21 cellular contexts compared by ENCODE assay signal in genomic region chr4:98352940-98353339, GRCh38.
A peak's percentile ranks its signal among the peaks of the same experiment; 100 is the strongest.
DNase-seq lines count a peak whose midpoint lies in the region; ATAC-seq and TF ChIP-seq lines count a peak whose summit lies in the region.
"Had no signal": no experiment of that assay in that cellular context is flagged by ENCODE, and none has a peak within 500 bp of the region (broad histone marks: within the 10 kb centered on the region; RNA-seq: fewer than 3 reads in every experiment).

No MANE protein-coding gene starts in this region.

- peak overlapping the region in 5 of 6 donors; percentile 5 to 60 (median 17) for H3K27ac Mint-ChIP-seq in immature natural killer cell
- H3K27ac Mint-ChIP-seq: activated CD4-positive, alpha-beta memory T cell treated with anti-CD3 and anti-CD28 coated beads for 36 hours; activated naive CD4-positive, alpha-beta T cell treated with anti-CD3 and anti-CD28 coated beads, Interleukin-2, amount 10 ng/mL, durations not matched to agents 7 days and 5 days had no signal

- peak overlapping the region in 4 of 5 donors; percentile 1 to 62 (median 41) for H3K4me3 Mint-ChIP-seq in immature natural killer cell
- H3K4me3 Mint-ChIP-seq: activated CD4-positive, alpha-beta memory T cell treated with anti-CD3 and anti-CD28 coated beads for 36 hours; activated naive CD4-positive, alpha-beta T cell treated with anti-CD3 and anti-CD28 coated beads, Interleukin-2, amount 10 ng/mL, durations not matched to agents 7 days and 5 days; activated T-cell treated with anti-CD3 and anti-CD28 coated beads, Interleukin-2, amount 50 U/mL, for 4 hours had no signal

- intact Hi-C loops in colonic mucosa (cut with DNase I) (no loop called here), ascending aorta (cut with DNase I) (no loop called here)

- no peak for TF ChIP-seq CTCF in colonic mucosa (IDR thresholded peaks at IDR 0.05)
- no peak for TF ChIP-seq CTCF in ascending aorta (IDR thresholded peaks at IDR 0.05)

- DNase-seq in immature natural killer cell (no peak), colonic mucosa (no peak), NCI-H2196 (lab: John Stamatoyannopoulos, UW; ENCODE audit: unreplicated experiment) (no peak), ascending aorta (ENCODE audit: low spot score in 2 of 2) (no peak)
- DNase-seq: activated CD4-positive, alpha-beta memory T cell treated with anti-CD3 and anti-CD28 coated beads for 36 hours; activated naive CD4-positive, alpha-beta T cell treated with anti-CD3 and anti-CD28 coated beads, Interleukin-2, amount 10 ng/mL, durations not matched to agents 7 days and 5 days; activated T-cell treated with anti-CD3 and anti-CD28 coated beads, Interleukin-2, amount 50 U/mL, for 4 hours; aorta; DMS79 treated with DMSO at 0.1 percent for 48 hours; head of caudate nucleus; NCI-H1436 treated with DMSO at 0.1 percent for 48 hours; NCI-H2171 treated with DMSO at 0.1 percent for 48 hours; SK-N-SH; stimulated activated CD4-positive, alpha-beta T cell treated with anti-CD3 and anti-CD28 coated beads, Interleukin-2, amount 100 ng/mL, for 48 hours; substantia nigra had no signal

- H3K27ac ChIP-seq in colonic mucosa (no peak overlapping the region), ascending aorta (no peak overlapping the region)

- peaks cover 4 to 19% (median 6%) of the 10 kb centered on the region in 3 donors for H3K36me3 Mint-ChIP-seq in immature natural killer cell

- H3K27me3 Mint-ChIP-seq in immature natural killer cell (ENCODE audit: low read depth in 3 of 3), result peaks cover 0 to 3% (median 0%) of the 10 kb centered on the region in 3 donors
- H3K27me3 Mint-ChIP-seq: activated CD4-positive, alpha-beta memory T cell treated with anti-CD3 and anti-CD28 coated beads for 36 hours; activated naive CD4-positive, alpha-beta T cell treated with anti-CD3 and anti-CD28 coated beads, Interleukin-2, amount 10 ng/mL, durations not matched to agents 7 days and 5 days had no signal

- H3K27me3 ChIP-seq in colonic mucosa (no peaks in the 10 kb centered on the region), ascending aorta (no peaks in the 10 kb centered on the region)

- H3K4me1 Mint-ChIP-seq in immature natural killer cell, result peaks cover 26 to 36% of the 10 kb centered on the region in 2 donors
- H3K4me1 Mint-ChIP-seq: activated naive CD4-positive, alpha-beta T cell treated with anti-CD3 and anti-CD28 coated beads, Interleukin-2, amount 10 ng/mL, durations not matched to agents 7 days and 5 days had no signal

- no peak overlapping the region for H3K4me3 ChIP-seq in colonic mucosa
- H3K4me3 ChIP-seq in ascending aorta, result no peak overlapping the region
- H3K4me3 ChIP-seq: lung had no signal

- H3K9ac ChIP-seq in colonic mucosa (ENCODE audit: low read depth in 2 of 2, low read length in 2 of 2), result no peak overlapping the region
- H3K9ac ChIP-seq: SK-N-SH had no signal

- ATAC-seq in GM18511 (IDR thresholded peaks at IDR 0.05; ENCODE audit: unreplicated experiment) (peak; percentile 81), GM21825 (IDR thresholded peaks at IDR 0.05; ENCODE audit: unreplicated experiment) (peak; percentile 58), HG03469 (IDR thresholded peaks at IDR 0.05; ENCODE audit: unreplicated experiment) (peak; percentile 64), GM21515 (IDR thresholded peaks at IDR 0.05; ENCODE audit: unreplicated experiment) (no peak)
- ATAC-seq: activated T-cell treated with anti-CD3 and anti-CD28 coated beads, Interleukin-2, amount 50 U/mL, for 4 hours; Panc1 had no signal

- H3K36me3 ChIP-seq in colonic mucosa, result no peaks in the 10 kb centered on the region
- H3K36me3 ChIP-seq in ascending aorta, result no peaks in the 10 kb centered on the region

- H3K9me3 Mint-ChIP-seq in immature natural killer cell, result peaks cover 0 to 4% (median 0%) of the 10 kb centered on the region in 6 donors

- no peaks in the 10 kb centered on the region for H3K9me3 ChIP-seq in colonic mucosa
- no peaks in the 10 kb centered on the region for H3K9me3 ChIP-seq in ascending aorta
- H3K9me3 ChIP-seq: SK-N-SH had no signal

- H3K4me1 ChIP-seq in colonic mucosa (no peaks in the 10 kb centered on the region), ascending aorta (no peaks in the 10 kb centered on the region)
